8 cellular contexts compared by ENCODE assay signal in the genomic region with DNA sequence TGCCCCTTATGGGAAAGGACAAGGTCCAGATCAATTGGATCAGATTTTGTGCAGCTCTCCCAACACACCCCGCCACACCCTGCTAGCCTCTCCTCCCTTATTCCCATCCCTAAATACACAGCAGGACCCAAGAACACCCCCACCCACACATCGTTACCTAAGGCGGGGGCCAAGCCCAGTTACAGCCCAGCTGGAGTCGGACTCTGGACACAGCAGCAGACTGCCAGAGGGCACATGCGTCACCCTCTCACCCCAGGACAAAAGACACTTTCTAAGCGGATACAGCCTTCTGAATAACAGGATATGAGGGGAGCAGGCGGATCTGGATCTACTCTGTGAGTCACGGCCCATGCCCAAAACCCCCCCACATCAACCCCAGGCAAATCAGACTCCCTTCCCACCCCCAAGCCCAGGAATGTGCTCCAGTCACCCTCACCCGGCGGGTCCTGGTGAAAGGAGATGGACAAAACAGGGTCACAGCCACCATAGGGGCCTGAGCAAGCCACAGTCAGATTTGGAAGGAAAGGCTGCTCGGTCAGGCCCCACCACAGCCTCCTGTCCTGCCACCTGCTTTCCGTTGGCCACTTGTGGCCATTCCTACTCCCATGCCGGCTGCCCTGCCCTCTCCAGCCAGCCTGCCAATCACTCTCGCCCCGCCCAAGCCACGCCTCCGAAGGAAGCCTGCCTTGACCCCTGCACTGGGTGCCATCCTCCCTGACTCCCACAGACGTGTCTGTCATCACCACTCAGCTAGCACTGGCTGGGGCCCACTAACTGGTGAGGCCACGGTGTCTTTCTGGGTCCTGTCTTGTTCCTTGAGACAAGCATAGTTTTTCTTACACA. TPM values are rescaled to one million over a fixed set of nuclear protein-coding genes. Genes with fewer than 3 reads are reported as not detected.
DNase-seq lines count a peak whose midpoint lies in the region; ATAC-seq, FAIRE-seq and TF ChIP-seq lines count a peak whose summit lies in the region.

No MANE protein-coding gene starts in this region.

- peak; percentile 42; the same call in 1 of the 2 replicates for TF ChIP-seq POLR2A in K562 (conservative IDR thresholded peaks at IDR 0.05)

- 28% methylated on average over 18 of the region's 19 CpGs for WGBS in K562 (ENCODE audit: insufficient coverage, low coverage, missing lambda C conversion rate)

- POLR2A ChIA-PET in K562 (lab: Yijun Ruan, JAX), result interaction anchor here (1.0 to 4.1 kb wide), 3 partner anchors 9 to 44 kb away, joined by 3 to 23 read pairs (median 3); partner anchors contain the start of genes S100A1 and S100A13

- in situ Hi-C loops in K562 (cut with MboI), result no loop called here

- peak; percentile 93 for DNase-seq in HTR-8/SVneo (ENCODE audit: insufficient read length, low spot score)
- peak; percentile 90 to 95 (median 94) for DNase-seq in K562 (ENCODE audit: extremely low read depth in 1 of 4, low spot score in 3 of 4)
- DNase-seq in hypothalamus (lab: John Stamatoyannopoulos, UW), result peak in 40 of 51 donors; percentile 19 to 84 (median 56)
- DNase-seq in sciatic nerve (ENCODE audit: low spot score), result peak; percentile 86
- DNase-seq in NCI-H524 (lab: John Stamatoyannopoulos, UW), result no peak
- no peak for DNase-seq in NCI-H1417 treated with DMSO at 0.1 percent for 48 hours (lab: John Stamatoyannopoulos, UW)

- TF ChIP-seq EP300 in K562 (IDR thresholded peaks at IDR 0.05; ENCODE audit: low read length), result peak; percentile 37; the same call in 1 of the 2 replicates

- H3K27ac ChIP-seq in K562 (ENCODE audit: extremely low read depth, low read depth, low read length), result peak overlapping the region; percentile 50; the same call in 2 of the 3 replicates

- no peaks in the 10 kb centered on the region for H3K79me2 ChIP-seq in K562 (ENCODE audit: control insufficient read depth, insufficient read depth, low read length)

- H4K20me1 ChIP-seq in K562 (replicated peaks; ENCODE audit: control insufficient read depth, insufficient read depth, low read length), result no peaks in the 10 kb centered on the region

- peak overlapping the region; percentile 89 for H2AFZ ChIP-seq in K562 (ENCODE audit: low read depth, low read length)

- no TSS peak for BruUV-seq in K562 (replicated peaks; lab: Mats Ljungman, UMichigan)

- peak overlapping the region in 1 of 2 experiments; percentile 77; a peak in 2 of 4 replicates for H3K9ac ChIP-seq in K562 (ENCODE audit: insufficient read depth in 1 of 2, low read depth in 2 of 2, low read length in 2 of 2)

- H3K4me1 ChIP-seq in K562 (replicated peaks in 1 of 2; ENCODE audit: control insufficient read depth in 2 of 2, insufficient read depth in 2 of 2, low read length in 2 of 2), result peaks cover 30 to 47% of the 10 kb centered on the region in 2 experiments

- H3K4me2 ChIP-seq in K562 (ENCODE audit: insufficient read depth, low read length), result peak overlapping the region; percentile 54; the same call in 1 of the 2 replicates

- H3K27me3 ChIP-seq in K562 (ENCODE audit: control insufficient read depth in 2 of 2, insufficient read depth in 2 of 2, low read length in 2 of 2), result no peaks in the 10 kb centered on the region

- H3K36me3 ChIP-seq in K562 (ENCODE audit: control insufficient read depth, insufficient read depth, low read length), result no peaks in the 10 kb centered on the region

- no peak overlapping the region for H3K4me3 ChIP-seq in K562

- TF ChIP-seq RAD21 in K562 (CRISPR knock-in tag; conservative IDR thresholded peaks at IDR 0.05 in 1 of 2, IDR thresholded peaks at IDR 0.05 in 1 of 2), result no peak

- TF ChIP-seq CTCF in K562 (IDR thresholded peaks at IDR 0.05 in 2 of 3, conservative IDR thresholded peaks at IDR 0.05 in 1 of 3; ENCODE audit: insufficient read depth in 2 of 3, low read depth in 1 of 3, low read length in 3 of 3), result no peak

- ATAC-seq in K562 (peak; percentile 94), sciatic nerve (peak; percentile 83), GM18517 (IDR thresholded peaks at IDR 0.05; ENCODE audit: unreplicated experiment) (no peak), GM19467 (IDR thresholded peaks at IDR 0.05; ENCODE audit: unreplicated experiment) (no peak)

- H3K9me3 ChIP-seq in K562 (replicated peaks; ENCODE audit: control insufficient read depth, insufficient read depth, low read depth, low read length), result no peaks in the 10 kb centered on the region

- FAIRE-seq in HTR-8/SVneo (lab: Jason Lieb, UNC) (peak; percentile 52), K562 (lab: Jason Lieb, UNC) (peak; percentile 90)

- H3K9me1 ChIP-seq in K562 (ENCODE audit: control insufficient read depth, insufficient read depth, low read length), result peaks cover 6% of the 10 kb centered on the region

- intact Hi-C loops in K562 (cut with micrococcal nuclease), result no loop called here
- intact Hi-C loops in sciatic nerve (cut with DNase I), result no loop called here

- CTCF ChIA-PET in K562 (lab: Yijun Ruan, JAX; ENCODE audit: low intra/inter-chr PET ratio), result no interaction called here

RNA-seq across cellular contexts. Expression of gene S100A16, which starts 4.0 kb away (rescaled TPM):
- total RNA-seq in K562 (2011; cell fraction: chromatin; rRNA removed; ENCODE audit: low replicate concordance), result 0.65 and 1.3 TPM in 2 replicates
- total RNA-seq in K562 (2011; cell fraction: nucleolus; rRNA removed), result 0.92 and 1.3 TPM in 2 replicates
- 0.59 and 0.69 TPM in 2 replicates for total RNA-seq in K562 (2011; cell fraction: nucleoplasm; rRNA removed)
- total RNA-seq in K562 (2014; rRNA removed) (1.6 and 2.8 TPM in 2 replicates), K562 (2014; rRNA removed; fragmentation: Illumina TruSeq; extraction: Trizol) (1.4 and 2.4 TPM in 2 replicates), K562 (2015; rRNA removed; fragmentation: Illumina TruSeq; extraction: Trizol) (1.8 and 2.2 TPM in 2 replicates), K562 (2021) (3.2 and 4.3 TPM in 2 replicates), sciatic nerve (58.4 TPM)
- polyA plus RNA-seq in K562 (2011; rRNA removed) (2.1 and 6.1 TPM in 2 replicates), K562 (2014; fragmentation: Illumina TruSeq; extraction: Trizol) (4.8 and 6.1 TPM in 2 replicates), K562 (2014; fragmentation: Nextera tagmentation; extraction: Ambion mirVana) (1 to 10 TPM; 2.0 to 5.0 TPM), K562 (2014; rRNA removed) (6.9 and 9.0 TPM in 2 replicates)
- polyA plus RNA-seq in K562 (2011; cell fraction: cytosol; rRNA removed), result 2.9 and 14.8 TPM in 2 replicates
- 0.81 and 4.1 TPM in 2 replicates for polyA plus RNA-seq in K562 (2011; cell fraction: nucleus; rRNA removed)
- 4.6 and 5.8 TPM in 2 replicates for polyA plus RNA-seq in K562 (2012)
- 0.63 and 1.3 TPM in 2 replicates for polyA minus RNA-seq in K562 (2011; rRNA and poly(A)+ RNA removed)
- polyA minus RNA-seq in K562 (2011; cell fraction: cytosol; rRNA and poly(A)+ RNA removed), result 5.4 and 6.1 TPM in 2 replicates
- 0.33 and 1.9 TPM in 2 replicates for polyA minus RNA-seq in K562 (2011; cell fraction: nucleus; rRNA and poly(A)+ RNA removed)

RNA-seq across cellular contexts. Expression of gene S100A14, which starts 7.2 kb away (rescaled TPM):
- 0.51 TPM in 1 of 2 replicates, not detected in the other for total RNA-seq in K562 (2011; cell fraction: chromatin; rRNA removed; ENCODE audit: low replicate concordance)
- 1.5 TPM in 1 of 2 replicates, not detected in the other for total RNA-seq in K562 (2011; cell fraction: nucleolus; rRNA removed)
- not detected in 2 replicates for total RNA-seq in K562 (2011; cell fraction: nucleoplasm; rRNA removed)
- total RNA-seq in K562 (2014; rRNA removed) (0.41 TPM in 1 of 2 replicates, not detected in the other), K562 (2014; rRNA removed; fragmentation: Illumina TruSeq; extraction: Trizol) (0.15 TPM in 1 of 2 replicates, not detected in the other), K562 (2015; rRNA removed; fragmentation: Illumina TruSeq; extraction: Trizol) (not detected in 2 replicates), K562 (2021) (0.24 and 0.25 TPM in 2 replicates), sciatic nerve (0.49 TPM)
- polyA plus RNA-seq in K562 (2011; rRNA removed) (0.24 TPM in 1 of 2 replicates, not detected in the other), K562 (2014; fragmentation: Illumina TruSeq; extraction: Trizol) (0.52 TPM in 1 of 2 replicates, not detected in the other), K562 (2014; fragmentation: Nextera tagmentation; extraction: Ambion mirVana) (under 1 TPM in 1 of 2 experiments, not detected in 1; 0.10 TPM), K562 (2014; rRNA removed) (0.59 and 0.64 TPM in 2 replicates)
- 0.07 and 0.21 TPM in 2 replicates for polyA plus RNA-seq in K562 (2011; cell fraction: cytosol; rRNA removed)
- polyA plus RNA-seq in K562 (2011; cell fraction: nucleus; rRNA removed), result 0.27 and 0.64 TPM in 2 replicates
- 0.15 and 0.20 TPM in 2 replicates for polyA plus RNA-seq in K562 (2012)
- polyA minus RNA-seq in K562 (2011; rRNA and poly(A)+ RNA removed), result 0.21 TPM in 1 of 2 replicates, not detected in the other
- polyA minus RNA-seq in K562 (2011; cell fraction: cytosol; rRNA and poly(A)+ RNA removed), result not detected in 2 replicates
- polyA minus RNA-seq in K562 (2011; cell fraction: nucleus; rRNA and poly(A)+ RNA removed), result not detected in 2 replicates

RNA-seq across cellular contexts. Expression of gene S100A13, which starts 18.3 kb away (rescaled TPM):
- total RNA-seq in K562 (2011; cell fraction: chromatin; rRNA removed; ENCODE audit: low replicate concordance), result 24.7 and 50.2 TPM in 2 replicates
- total RNA-seq in K562 (2011; cell fraction: nucleolus; rRNA removed), result 28.6 and 31.2 TPM in 2 replicates
- total RNA-seq in K562 (2011; cell fraction: nucleoplasm; rRNA removed), result 27.3 and 31.8 TPM in 2 replicates
- total RNA-seq in K562 (2014; rRNA removed), result 48.8 and 58.0 TPM in 2 replicates
- 45.6 and 53.8 TPM in 2 replicates for total RNA-seq in K562 (2014; rRNA removed; fragmentation: Illumina TruSeq; extraction: Trizol)
- total RNA-seq in K562 (2015; rRNA removed; fragmentation: Illumina TruSeq; extraction: Trizol), result 46.5 and 49.2 TPM in 2 replicates
- total RNA-seq in K562 (2021), result 41.9 and 43.3 TPM in 2 replicates
- polyA plus RNA-seq in K562 (2011; rRNA removed), result 82.1 and 112 TPM in 2 replicates
- 76.6 and 95.8 TPM in 2 replicates for polyA plus RNA-seq in K562 (2011; cell fraction: cytosol; rRNA removed)
- 77.0 and 81.9 TPM in 2 replicates for polyA plus RNA-seq in K562 (2011; cell fraction: nucleus; rRNA removed)
- polyA plus RNA-seq in K562 (2012), result 90.6 and 94.3 TPM in 2 replicates
- polyA plus RNA-seq in K562 (2014; fragmentation: Illumina TruSeq; extraction: Trizol), result 46.5 and 51.4 TPM in 2 replicates
- polyA plus RNA-seq in K562 (2014; fragmentation: Nextera tagmentation; extraction: Ambion mirVana), result 100 to 1,000 TPM; 128 to 129 TPM
- polyA plus RNA-seq in K562 (2014; rRNA removed), result 101 and 114 TPM in 2 replicates
- polyA minus RNA-seq in K562 (2011; rRNA and poly(A)+ RNA removed), result 26.7 and 43.1 TPM in 2 replicates
- polyA minus RNA-seq in K562 (2011; cell fraction: cytosol; rRNA and poly(A)+ RNA removed), result 9.8 and 13.9 TPM in 2 replicates
- polyA minus RNA-seq in K562 (2011; cell fraction: nucleus; rRNA and poly(A)+ RNA removed), result 8.0 and 9.2 TPM in 2 replicates
- 112 TPM for total RNA-seq in sciatic nerve

RNA-seq across cellular contexts. Expression of gene S100A1, which starts 19.3 kb away (rescaled TPM):
- total RNA-seq in K562 (2011; cell fraction: chromatin; rRNA removed; ENCODE audit: low replicate concordance), result 3.4 and 6.9 TPM in 2 replicates
- 4.8 and 6.3 TPM in 2 replicates for total RNA-seq in K562 (2011; cell fraction: nucleolus; rRNA removed)
- total RNA-seq in K562 (2011; cell fraction: nucleoplasm; rRNA removed), result 5.9 and 8.4 TPM in 2 replicates
- total RNA-seq in K562 (2014; rRNA removed) (16.1 and 22.4 TPM in 2 replicates), K562 (2014; rRNA removed; fragmentation: Illumina TruSeq; extraction: Trizol) (4.6 and 5.7 TPM in 2 replicates), K562 (2015; rRNA removed; fragmentation: Illumina TruSeq; extraction: Trizol) (7.9 TPM in 2 replicates), K562 (2021) (12.7 and 14.1 TPM in 2 replicates), sciatic nerve (99.7 TPM)
- polyA plus RNA-seq in K562 (2011; rRNA removed) (27.3 and 30.1 TPM in 2 replicates), K562 (2014; fragmentation: Illumina TruSeq; extraction: Trizol) (14.4 and 15.0 TPM in 2 replicates), K562 (2014; fragmentation: Nextera tagmentation; extraction: Ambion mirVana) (under 1 TPM; 0.44 to 0.53 TPM), K562 (2014; rRNA removed) (24.4 and 27.1 TPM in 2 replicates)
- polyA plus RNA-seq in K562 (2011; cell fraction: cytosol; rRNA removed), result 46.4 and 48.5 TPM in 2 replicates
- 10.6 and 11.0 TPM in 2 replicates for polyA plus RNA-seq in K562 (2011; cell fraction: nucleus; rRNA removed)
- 27.9 and 39.5 TPM in 2 replicates for polyA plus RNA-seq in K562 (2012)
- polyA minus RNA-seq in K562 (2011; rRNA and poly(A)+ RNA removed), result 12.5 and 25.6 TPM in 2 replicates
- polyA minus RNA-seq in K562 (2011; cell fraction: cytosol; rRNA and poly(A)+ RNA removed), result 11.0 and 12.5 TPM in 2 replicates
- 2.2 and 4.4 TPM in 2 replicates for polyA minus RNA-seq in K562 (2011; cell fraction: nucleus; rRNA and poly(A)+ RNA removed)

RNA-seq across cellular contexts. Expression of gene CHTOP, which starts 24.9 kb away (rescaled TPM):
- total RNA-seq in K562 (2011; cell fraction: chromatin; rRNA removed; ENCODE audit: low replicate concordance), result 128 and 182 TPM in 2 replicates
- total RNA-seq in K562 (2011; cell fraction: nucleolus; rRNA removed), result 86.2 and 96.9 TPM in 2 replicates
- total RNA-seq in K562 (2011; cell fraction: nucleoplasm; rRNA removed), result 171 and 245 TPM in 2 replicates
- total RNA-seq in K562 (2014; rRNA removed), result 60.8 and 75.6 TPM in 2 replicates
- total RNA-seq in K562 (2014; rRNA removed; fragmentation: Illumina TruSeq; extraction: Trizol), result 53.0 and 54.8 TPM in 2 replicates
- total RNA-seq in K562 (2015; rRNA removed; fragmentation: Illumina TruSeq; extraction: Trizol), result 57.2 and 60.4 TPM in 2 replicates
- 79.2 and 79.6 TPM in 2 replicates for total RNA-seq in K562 (2021)
- 82.7 and 91.8 TPM in 2 replicates for polyA plus RNA-seq in K562 (2011; rRNA removed)
- 56.0 and 71.7 TPM in 2 replicates for polyA plus RNA-seq in K562 (2011; cell fraction: cytosol; rRNA removed)
- 78.6 and 81.6 TPM in 2 replicates for polyA plus RNA-seq in K562 (2011; cell fraction: nucleus; rRNA removed)
- 59.7 and 63.1 TPM in 2 replicates for polyA plus RNA-seq in K562 (2012)
- polyA plus RNA-seq in K562 (2014; fragmentation: Illumina TruSeq; extraction: Trizol), result 68.2 and 68.3 TPM in 2 replicates
- polyA plus RNA-seq in K562 (2014; fragmentation: Nextera tagmentation; extraction: Ambion mirVana), result 10 to 100 TPM; 10.2 to 10.3 TPM
- polyA plus RNA-seq in K562 (2014; rRNA removed), result 87.8 and 94.0 TPM in 2 replicates
- 67.2 and 81.2 TPM in 2 replicates for polyA minus RNA-seq in K562 (2011; rRNA and poly(A)+ RNA removed)
- 25.4 and 25.8 TPM in 2 replicates for polyA minus RNA-seq in K562 (2011; cell fraction: cytosol; rRNA and poly(A)+ RNA removed)
- 61.4 and 84.9 TPM in 2 replicates for polyA minus RNA-seq in K562 (2011; cell fraction: nucleus; rRNA and poly(A)+ RNA removed)
- 66.3 TPM for total RNA-seq in sciatic nerve

Comparison
In these comparisons a context has a peak if more than half of its experiments do, and no peak if none do; other contexts are left out.
1. DNase-seq: peak in HTR-8/SVneo (single experiment), K562 (4 of 4), hypothalamus (40 of 51) and sciatic nerve (single experiment); none in NCI-H524 (0 of 2) and NCI-H1417 treated with DMSO at 0.1 percent for 48 hours (single experiment).
2. ATAC-seq: peak in K562 (single experiment) and sciatic nerve (single experiment); none in GM18517 (single experiment) and GM19467 (single experiment).
3. RNA of gene S100A16, which starts 4.0 kb away (total RNA-seq): 58.4 TPM in sciatic nerve (single experiment); 0.59 to 4.3 TPM in K562; every median in the first group is over 10 times any median in the second.